ENCODE assay signal across 14 cellular contexts in the genomic region with DNA sequence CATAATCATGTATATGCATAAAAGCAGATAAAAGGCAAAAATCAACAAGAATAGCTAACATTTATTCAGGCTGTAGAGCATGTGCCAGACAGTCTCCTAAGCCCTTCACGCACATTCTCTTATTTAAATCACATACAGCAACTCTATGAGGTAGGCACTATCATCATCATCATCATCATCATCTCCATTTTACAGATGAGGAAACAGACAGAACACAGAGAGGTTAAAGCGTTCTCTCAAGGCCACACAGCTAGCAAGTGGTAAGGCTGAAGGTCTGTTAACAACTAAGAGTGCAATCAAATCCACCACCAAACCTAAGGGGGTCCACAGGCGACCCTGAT. TPM values are rescaled to one million over a fixed set of nuclear protein-coding genes. Genes with fewer than 3 reads are reported as not detected.
DNase-seq lines count a peak whose midpoint lies in the region; ATAC-seq, FAIRE-seq and TF ChIP-seq lines count a peak whose summit lies in the region.
"Had no signal": no experiment of that assay in that cellular context is flagged by ENCODE, and none has a peak within 500 bp of the region (broad histone marks: within the 10 kb centered on the region; RNA-seq: fewer than 3 reads in every experiment).

No MANE protein-coding gene starts in this region.

- H3K79me2 ChIP-seq in HepG2 (ENCODE audit: insufficient read depth, low read length): no peaks in the 10 kb centered on the region

- DNase-seq in HepG2 (ENCODE audit: low spot score) (no peak), upper lobe of left lung (no peak), MV-4-11 (lab: John Stamatoyannopoulos, UW) (no peak), NCI-H1105 (lab: John Stamatoyannopoulos, UW) (no peak), activated gamma-delta T cell treated with Interleukin-2 at 50 U/mL for 16 hours (no peak)
- no peak for DNase-seq in activated naive CD8-positive, alpha-beta T cell treated with anti-CD3 and anti-CD28 coated beads, Interleukin-2, amount 10 ng/mL, durations not matched to agents 7 days and 5 days
- DNase-seq: activated CD8-positive, alpha-beta memory T cell treated with anti-CD3 and anti-CD28 coated beads, Interleukin-2, amount 50 U/mL, for 48 hours; AML-193; NCI-H1930; stimulated activated CD4-positive, alpha-beta T cell treated with anti-CD3 and anti-CD28 coated beads, Interleukin-4, amount 100 ng/mL, for 1 hour had no signal

- H3K4me1 Mint-ChIP-seq in activated naive CD8-positive, alpha-beta T cell treated with anti-CD3 and anti-CD28 coated beads, Interleukin-2, amount 10 ng/mL, durations not matched to agents 7 days and 5 days: peaks cover 14% of the 10 kb centered on the region

- H3K9ac ChIP-seq in liver (ENCODE audit: low read depth in 1 of 2, low read length in 2 of 2) (peak overlapping the region; percentile 40 to 95), HepG2 (ENCODE audit: insufficient read depth, low read depth, low read length) (no peak overlapping the region), mucosa of rectum (ENCODE audit: low read depth in 1 of 2, low read length in 2 of 2) (peak overlapping the region; percentile 75 to 84)

- intact Hi-C loops in HepG2 (cut with micrococcal nuclease; ENCODE audit: unreplicated experiment): no loop called here

- no peak overlapping the region for H3K4me2 ChIP-seq in HepG2 (ENCODE audit: low read depth, low read length)

- in situ Hi-C loops in HepG2 (cut with HindIII; ENCODE audit: extremely low pct_ligation_motif_present, low pct_unique_long_range_greater_than_20kb): no loop called here

- WGBS in liver: 59% methylated on average over 3 of the region's 3 CpGs
- 54% methylated on average over 3 of the region's 3 CpGs for WGBS in HepG2 (ENCODE audit: low lambda C conversion rate)
- 82 to 86% methylated on average over 3 of the region's 3 CpGs for WGBS in upper lobe of left lung, 2 donors

- H3K27me3 Mint-ChIP-seq in activated naive CD8-positive, alpha-beta T cell treated with anti-CD3 and anti-CD28 coated beads, Interleukin-2, amount 10 ng/mL, durations not matched to agents 7 days and 5 days: peaks cover 47% of the 10 kb centered on the region

- BruUV-seq in HepG2 (replicated peaks; lab: Mats Ljungman, UMichigan): no TSS peak

- CTCF ChIA-PET in HepG2 (lab: Yijun Ruan, JAX; ENCODE audit: low intra/inter-chr PET ratio, low total read pairs): interaction anchor here (1.1 kb wide), 1 partner anchor 181 kb away, joined by 3 read pairs; no protein-coding TSS in a partner anchor

- H3K4me1 ChIP-seq in liver (ENCODE audit: control insufficient read depth in 4 of 4, insufficient read depth in 4 of 4, low read length in 3 of 4) (peaks cover 0 to 8% (median 4%) of the 10 kb centered on the region in 4 donors), HepG2 (ENCODE audit: insufficient read depth, low read length) (peaks cover 12% of the 10 kb centered on the region; the same call in 1 of the 2 replicates), mucosa of rectum (ENCODE audit: control insufficient read depth in 2 of 2, insufficient read depth in 2 of 2, low read length in 2 of 2) (peaks cover 15 to 24% of the 10 kb centered on the region in 2 donors), upper lobe of left lung (peaks cover 0 to 25% (median 8%) of the 10 kb centered on the region in 4 donors)

- H3K9me3 ChIP-seq in liver (ENCODE audit: control insufficient read depth in 4 of 4, low read length in 3 of 4): no peaks in the 10 kb centered on the region
- H3K9me3 ChIP-seq in HepG2 (ENCODE audit: low read length): no peaks in the 10 kb centered on the region
- no peaks in the 10 kb centered on the region for H3K9me3 ChIP-seq in mucosa of rectum (ENCODE audit: control insufficient read depth in 2 of 2, low read length in 2 of 2)
- no peaks in the 10 kb centered on the region for H3K9me3 ChIP-seq in upper lobe of left lung
- H3K9me3 ChIP-seq: suprapubic skin had no signal

- peak overlapping the region; percentile 77 for H3K4me3 Mint-ChIP-seq in activated naive CD8-positive, alpha-beta T cell treated with anti-CD3 and anti-CD28 coated beads, Interleukin-2, amount 10 ng/mL, durations not matched to agents 7 days and 5 days

- H3K4me3 ChIP-seq in liver (ENCODE audit: low read depth in 1 of 3, low read length in 3 of 3) (peak overlapping the region; percentile 61 to 92 (median 72)), HepG2 (replicated peaks in 1 of 3; ENCODE audit: insufficient read depth in 1 of 3, low read depth in 2 of 3, low read length in 3 of 3) (no peak overlapping the region), mucosa of rectum (ENCODE audit: low read length in 2 of 2) (peak overlapping the region; percentile 28 to 79), upper lobe of left lung (peak overlapping the region in 1 of 4 donors; percentile 85)

- no peaks in the 10 kb centered on the region; the same call in 1 of the 2 replicates for H4K20me1 ChIP-seq in HepG2 (ENCODE audit: insufficient read depth, low read length)

- H3K27me3 ChIP-seq in liver (ENCODE audit: control insufficient read depth in 4 of 4, insufficient read depth in 4 of 4, low read length in 3 of 4) (no peaks in the 10 kb centered on the region), HepG2 (ENCODE audit: control insufficient read depth in 1 of 2, insufficient read depth in 2 of 2, low read length in 2 of 2) (peaks cover 1 to 45% of the 10 kb centered on the region in 2 experiments; a peak in 3 of 5 replicates), mucosa of rectum (ENCODE audit: control insufficient read depth in 2 of 2, insufficient read depth in 2 of 2, low read length in 2 of 2) (no peaks in the 10 kb centered on the region), upper lobe of left lung (peaks cover 0 to 10% (median 0%) of the 10 kb centered on the region in 4 donors)

- H3K36me3 ChIP-seq in liver (ENCODE audit: control insufficient read depth in 4 of 4, insufficient read depth in 3 of 4, low read depth in 1 of 4, low read length in 3 of 4): no peaks in the 10 kb centered on the region
- H3K36me3 ChIP-seq in HepG2 (replicated peaks in 1 of 2; ENCODE audit: control insufficient read depth in 1 of 2, insufficient read depth in 2 of 2, low read length in 2 of 2): no peaks in the 10 kb centered on the region
- H3K36me3 ChIP-seq in mucosa of rectum (ENCODE audit: control insufficient read depth in 2 of 2, insufficient read depth in 2 of 2, low read length in 2 of 2): no peaks in the 10 kb centered on the region
- H3K36me3 ChIP-seq in upper lobe of left lung: no peaks in the 10 kb centered on the region
- H3K36me3 ChIP-seq: suprapubic skin had no signal

- TF ChIP-seq POLR2A in HepG2 (IDR thresholded peaks at IDR 0.05; ENCODE audit: insufficient read depth in 1 of 2, low read depth in 2 of 2, low read length in 2 of 2): no peak
- TF ChIP-seq POLR2A in upper lobe of left lung (IDR thresholded peaks at IDR 0.05): no peak

- TF ChIP-seq CTCF in liver (IDR thresholded peaks at IDR 0.05; ENCODE audit: low read depth, low read length, missing input control) (no peak), HepG2 (CRISPR knock-in tag; IDR thresholded peaks at IDR 0.05) (no peak), upper lobe of left lung (IDR thresholded peaks at IDR 0.05) (no peak)

- H3K27ac ChIP-seq in liver (ENCODE audit: low read depth in 1 of 2, low read length in 2 of 2): peak overlapping the region; percentile 79 to 85
- H3K27ac ChIP-seq in HepG2 (ENCODE audit: extremely low read length, insufficient read depth, low read length): no peak overlapping the region
- H3K27ac ChIP-seq in mucosa of rectum (ENCODE audit: low read depth in 2 of 2, low read length in 2 of 2): peak overlapping the region; percentile 88 to 89
- no peak overlapping the region for H3K27ac ChIP-seq in upper lobe of left lung

- no peak for TF ChIP-seq RAD21 in liver (IDR thresholded peaks at IDR 0.05)
- TF ChIP-seq RAD21 in HepG2 (CRISPR knock-in tag; IDR thresholded peaks at IDR 0.05): no peak

- H3K27ac Mint-ChIP-seq in activated naive CD8-positive, alpha-beta T cell treated with anti-CD3 and anti-CD28 coated beads, Interleukin-2, amount 10 ng/mL, durations not matched to agents 7 days and 5 days: no peak overlapping the region

- TF ChIP-seq EP300 in HepG2 (IDR thresholded peaks at IDR 0.05; ENCODE audit: low read depth in 2 of 2, low read length in 2 of 2) (no peak), HepG2 (CRISPR knock-in tag; IDR thresholded peaks at IDR 0.05; ENCODE audit: borderline replicate concordance) (no peak), upper lobe of left lung (IDR thresholded peaks at IDR 0.05) (no peak)

- POLR2A ChIA-PET in HepG2 (lab: Yijun Ruan, JAX): no interaction called here
- POLR2A ChIA-PET in activated naive CD8-positive, alpha-beta T cell treated with anti-CD3 and anti-CD28 coated beads, Interleukin-2, amount 10 ng/mL, durations not matched to agents 7 days and 5 days (lab: Charles Lee): interaction anchor here (1.4 kb wide), 1 partner anchor 108 kb away, joined by 4 read pairs; no protein-coding TSS in a partner anchor

- no peak overlapping the region for H2AFZ ChIP-seq in HepG2 (ENCODE audit: low read length)

- no peak for ATAC-seq in HepG2
- no peak for ATAC-seq in activated naive CD8-positive, alpha-beta T cell treated with anti-CD3 and anti-CD28 coated beads, Interleukin-2, amount 10 ng/mL, durations not matched to agents 7 days and 5 days (ENCODE audit: low read depth)
- ATAC-seq in upper lobe of left lung (ENCODE audit: low FRiP score in 2 of 2): no peak

- no peak for FAIRE-seq in HepG2 (lab: Jason Lieb, UNC)
- FAIRE-seq: G401.6 had no signal

- no peaks in the 10 kb centered on the region for H3K9me3 Mint-ChIP-seq in activated naive CD8-positive, alpha-beta T cell treated with anti-CD3 and anti-CD28 coated beads, Interleukin-2, amount 10 ng/mL, durations not matched to agents 7 days and 5 days

- H3K36me3 Mint-ChIP-seq in activated naive CD8-positive, alpha-beta T cell treated with anti-CD3 and anti-CD28 coated beads, Interleukin-2, amount 10 ng/mL, durations not matched to agents 7 days and 5 days: no peaks in the 10 kb centered on the region

RNA-seq across cellular contexts. Expression of a gene that starts 0.9 kb away (rescaled TPM):
- total RNA-seq in liver (10 to 100 TPM in 1 of 2 donors, 1 to 10 TPM in 1; 6.8 to 11.9 TPM), HepG2 (2016; rRNA removed; fragmentation: Illumina TruSeq; extraction: Trizol) (0.04 and 0.07 TPM in 2 replicates), upper lobe of left lung (10 to 100 TPM; 16.3 to 45.4 (median 29.2) TPM)
- polyA plus RNA-seq in liver (1 to 10 TPM; 3.0 to 3.5 TPM), HepG2 (2011; rRNA removed) (0.03 TPM in 2 replicates)
- total RNA-seq in HepG2 (2016; cell fraction: cytosol; rRNA removed; fragmentation: Illumina TruSeq; extraction: Trizol; ENCODE audit: low read depth): 0.26 TPM in 1 of 2 replicates, not detected in the other
- total RNA-seq in HepG2 (2016; cell fraction: insoluble cytoplasmic fraction; rRNA removed; fragmentation: Illumina TruSeq; extraction: Trizol): 0.28 and 0.30 TPM in 2 replicates
- 0.09 and 0.17 TPM in 2 replicates for total RNA-seq in HepG2 (2016; cell fraction: membrane; rRNA removed; fragmentation: Illumina TruSeq; extraction: Trizol)
- total RNA-seq in HepG2 (2016; cell fraction: nucleus; rRNA removed; fragmentation: Illumina TruSeq; extraction: Trizol): 0.19 and 0.34 TPM in 2 replicates
- 0.01 and 0.04 TPM in 2 replicates for polyA plus RNA-seq in HepG2 (2011; cell fraction: cytosol; rRNA removed)
- polyA plus RNA-seq in HepG2 (2011; cell fraction: nucleus; rRNA removed): 0.03 and 0.43 TPM in 2 replicates
- 0.08 and 0.09 TPM in 2 replicates for polyA plus RNA-seq in HepG2 (2012)
- not detected in 2 replicates for polyA plus RNA-seq in HepG2 (2016; cell fraction: cytosol; fragmentation: Illumina TruSeq; extraction: Trizol; ENCODE audit: low read depth)
- polyA plus RNA-seq in HepG2 (2016; cell fraction: insoluble cytoplasmic fraction; fragmentation: Illumina TruSeq; extraction: Trizol; ENCODE audit: low read depth): 0.08 TPM in 1 of 2 replicates, not detected in the other
- polyA plus RNA-seq in HepG2 (2016; cell fraction: membrane; fragmentation: Illumina TruSeq; extraction: Trizol; ENCODE audit: low read depth): not detected in 2 replicates
- polyA plus RNA-seq in HepG2 (2016; cell fraction: nucleus; fragmentation: Illumina TruSeq; extraction: Trizol; ENCODE audit: insufficient read depth, low read depth): 0.12 and 0.20 TPM in 2 replicates
- polyA minus RNA-seq in HepG2 (2011; rRNA and poly(A)+ RNA removed; ENCODE audit: low replicate concordance): 0.26 and 1.6 TPM in 2 replicates
- not detected in 2 replicates for polyA minus RNA-seq in HepG2 (2011; cell fraction: cytosol; rRNA and poly(A)+ RNA removed)
- polyA minus RNA-seq in HepG2 (2011; cell fraction: nucleus; rRNA and poly(A)+ RNA removed): 0.13 and 0.62 TPM in 2 replicates
- 1 to 10 TPM; 3.8 to 6.9 TPM for total RNA-seq in activated naive CD8-positive, alpha-beta T cell treated with anti-CD3 and anti-CD28 coated beads, Interleukin-2, amount 10 ng/mL, durations not matched to agents 7 days and 5 days

Comparison
In these comparisons a context has a peak if more than half of its experiments do, and no peak if none do; other contexts are left out.
1. H3K27ac ChIP-seq: peak in liver (2 of 2) and mucosa of rectum (2 of 2); none in HepG2 (single experiment) and upper lobe of left lung (0 of 4).
2. H3K4me3 ChIP-seq: peak in liver (3 of 3) and mucosa of rectum (2 of 2); none in HepG2 (0 of 3).